24 cellular contexts compared by ENCODE assay signal in the genomic region with DNA sequence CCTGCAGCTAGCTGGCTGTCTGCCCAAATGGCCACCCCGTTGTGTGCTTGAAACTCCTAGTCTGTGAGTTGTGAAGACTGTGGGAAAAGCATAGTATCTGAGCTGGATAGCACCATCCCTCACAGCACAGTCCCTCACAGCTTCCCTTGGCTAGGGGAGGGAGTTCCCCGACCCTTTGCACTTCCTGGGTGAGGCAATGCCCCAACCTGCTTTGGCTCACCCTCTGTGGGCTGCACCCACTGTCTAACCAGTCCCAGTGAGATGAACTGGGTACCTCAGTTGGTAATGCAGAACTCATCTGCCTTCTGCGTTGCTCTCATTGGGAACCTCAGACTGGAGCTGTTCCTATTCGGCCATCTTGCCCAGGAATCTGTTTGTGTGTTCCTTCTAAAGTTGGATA.
"Had no signal": no experiment of that assay in that cellular context is flagged by ENCODE, and none has a peak within 500 bp of the region (broad histone marks: within the 10 kb centered on the region; RNA-seq: fewer than 3 reads in every experiment).

No MANE protein-coding gene starts in this region.

- H3K79me2 ChIP-seq: hepatocyte had no signal

- H3K27ac Mint-ChIP-seq: naive thymus-derived CD4-positive, alpha-beta T cell; nephron; neural progenitor cell; stimulated activated naive B cell treated with anti-CD40 and anti-IgM and Interleukin-4, amounts not matched to agents 10 μg/mL and 1 μg/mL and 100 μg/mL, for 72 hours; stimulated activated naive CD8-positive, alpha-beta T cell treated with anti-CD3 and anti-CD28 coated beads, Interleukin-15, Interleukin-2, amounts not matched to agents 100 ng/mL and 50 ng/mL, for 24 hours had no signal

- H3K27me3 ChIP-seq: esophagus muscularis mucosa, foreskin keratinocyte, gastroesophageal sphincter, heart left ventricle, hepatocyte, neural progenitor cell, spleen, transverse colon, upper lobe of right lung, uterus had no signal

- H3K4me3 Mint-ChIP-seq: naive thymus-derived CD4-positive, alpha-beta T cell; nephron; neural progenitor cell; stimulated activated naive B cell treated with anti-CD40 and anti-IgM and Interleukin-4, amounts not matched to agents 10 μg/mL and 1 μg/mL and 100 μg/mL, for 72 hours; stimulated activated naive CD8-positive, alpha-beta T cell treated with anti-CD3 and anti-CD28 coated beads, Interleukin-15, Interleukin-2, amounts not matched to agents 100 ng/mL and 50 ng/mL, for 24 hours had no signal

- H3K4me1 ChIP-seq: esophagus muscularis mucosa, foreskin keratinocyte, gastroesophageal sphincter, heart left ventricle, neural progenitor cell, psoas muscle, spleen, transverse colon, upper lobe of right lung, uterus had no signal

- H3K36me3 ChIP-seq: esophagus muscularis mucosa, gastroesophageal sphincter, heart left ventricle, neural progenitor cell, spleen, transverse colon, upper lobe of right lung, uterus had no signal

- H3K36me3 Mint-ChIP-seq: neural progenitor cell; stimulated activated naive B cell treated with anti-CD40 and anti-IgM and Interleukin-4, amounts not matched to agents 10 μg/mL and 1 μg/mL and 100 μg/mL, for 72 hours had no signal

- H3K9me3 ChIP-seq: psoas muscle, upper lobe of right lung, uterus had no signal

- H3K9ac ChIP-seq: neural progenitor cell had no signal

- H3K27ac ChIP-seq: coronary artery, esophagus muscularis mucosa, foreskin keratinocyte, gastroesophageal sphincter, heart left ventricle, hepatocyte, neural progenitor cell, psoas muscle, skin epidermis, spleen, transverse colon, upper lobe of right lung, uterus had no signal

- H3K4me1 Mint-ChIP-seq: nephron; neural progenitor cell; stimulated activated naive B cell treated with anti-CD40 and anti-IgM and Interleukin-4, amounts not matched to agents 10 μg/mL and 1 μg/mL and 100 μg/mL, for 72 hours had no signal

- H3K4me2 ChIP-seq: hepatocyte, neural progenitor cell had no signal

- H2AFZ ChIP-seq: hepatocyte, neural progenitor cell had no signal

- H3K27me3 Mint-ChIP-seq: naive thymus-derived CD4-positive, alpha-beta T cell had no signal

- DNase-seq: dermis blood vessel endothelial cell; effector memory CD4-positive, alpha-beta T cell; foreskin keratinocyte; heart left ventricle; kidney; mesendoderm; midbrain; naive thymus-derived CD4-positive, alpha-beta T cell; psoas muscle; right cardiac atrium; spleen; stimulated activated CD4-positive, alpha-beta T cell treated with anti-CD3 and anti-CD28 coated beads, Interleukin-4, amount 100 ng/mL, for 4 hours; stimulated activated naive B cell treated with anti-CD40 and anti-IgM and Interleukin-4, amounts not matched to agents 10 μg/mL and 1 μg/mL and 100 μg/mL, for 72 hours; transverse colon; upper lobe of right lung; uterus had no signal

- H3K4me3 ChIP-seq: coronary artery, esophagus muscularis mucosa, gastroesophageal sphincter, heart left ventricle, hepatocyte, neural progenitor cell, psoas muscle, skin epidermis, spleen, transverse colon, upper lobe of right lung, uterus had no signal
